In genomic region chr2:196291873-196292800, GRCh38 we compare ENCODE assay signal across 9 cellular contexts.
DNase-seq lines count a peak whose midpoint lies in the region; ATAC-seq and TF ChIP-seq lines count a peak whose summit lies in the region.
"Had no signal": no experiment of that assay in that cellular context is flagged by ENCODE, and none has a peak within 500 bp of the region (broad histone marks: within the 10 kb centered on the region; RNA-seq: fewer than 3 reads in every experiment).

No MANE protein-coding gene starts in this region.

- in situ Hi-C loops in Caki2 (cut with HindIII; ENCODE audit: low pct_unique_long_range_greater_than_20kb, low sequenced_read_pairs) = loop anchor here (10.0 kb wide), 1 partner anchor 217 kb away; no protein-coding TSS in a partner anchor

- H3K4me2 ChIP-seq in PC-9 = peak overlapping the region; percentile 87

- H3K9me2 ChIP-seq in PC-9 (ENCODE audit: insufficient read depth) = no peaks in the 10 kb centered on the region

- H3K36me3 ChIP-seq in PC-9 (ENCODE audit: low read depth) = no peaks in the 10 kb centered on the region

- intact Hi-C loops in PC-9 (cut with micrococcal nuclease; ENCODE audit: unreplicated experiment) = loop anchor here (1.0 to 5.0 kb wide), 7 partner anchors 24 to 770 kb away; partner anchors contain the start of gene STK17B

- DNase-seq in Caki2 (ENCODE audit: low read depth) (peak; percentile 66), PC-9 (peak; percentile 89 to 98), iris pigment epithelial cell (ENCODE audit: low read depth) (peak; percentile 55), NCI-H1417 treated with DMSO at 0.1 percent for 48 hours (lab: John Stamatoyannopoulos, UW) (no peak), ecto neural progenitor cell (ENCODE audit: low spot score) (no peak)
- no peak for DNase-seq in stimulated activated CD4-positive, alpha-beta T cell treated with anti-CD3 and anti-CD28 coated beads, Interleukin-1b, Interleukin-23, amount 100 ng/mL, for 48 hours
- DNase-seq: activated naive CD4-positive, alpha-beta T cell had no signal

- no peaks in the 10 kb centered on the region for H3K9me3 ChIP-seq in PC-9 (ENCODE audit: insufficient read depth, low read depth)

- ATAC-seq in GM21737 (IDR thresholded peaks at IDR 0.05; ENCODE audit: unreplicated experiment) (peak; percentile 47), GM19035 (IDR thresholded peaks at IDR 0.05; ENCODE audit: unreplicated experiment) (no peak)

- TSS peak; percentile 92 for BruUV-seq in PC-9 (replicated peaks; lab: Mats Ljungman, UMichigan)

- no peaks in the 10 kb centered on the region for H3K79me2 ChIP-seq in PC-9 (ENCODE audit: low read depth)

- CTCF ChIA-PET in PC-9 (lab: Charles Lee) = interaction anchor here (0.5 to 1.1 kb wide), 2 partner anchors 14 to 179 kb away, joined by 3 to 4 read pairs; no protein-coding TSS in a partner anchor

- peak overlapping the region; percentile 100 for H3K27ac ChIP-seq in PC-9

- no peak for TF ChIP-seq CTCF in PC-9 (conservative IDR thresholded peaks at IDR 0.05)

- no peaks in the 10 kb centered on the region for H4K20me1 ChIP-seq in PC-9 (ENCODE audit: insufficient read depth)

- H3F3A ChIP-seq in PC-9 (ENCODE audit: insufficient read depth, low read depth) = peaks cover 42% of the 10 kb centered on the region

- no peaks in the 10 kb centered on the region for H3K27me3 ChIP-seq in PC-9 (ENCODE audit: insufficient read depth, low read depth)

- H2AFZ ChIP-seq in PC-9 = peak overlapping the region; percentile 18; the same call in 1 of the 2 replicates

- POLR2A ChIA-PET in PC-9 (lab: Charles Lee; ENCODE audit: unreplicated experiment) = interaction anchor here (0.6 to 0.8 kb wide), 3 partner anchors 39 to 728 kb away, joined by 5 to 8 read pairs (median 6); partner anchors contain the start of gene STK17B

- H3K4me1 ChIP-seq in PC-9 (replicated peaks; ENCODE audit: insufficient read depth) = peaks cover 58% of the 10 kb centered on the region

- H3K4me3 ChIP-seq in PC-9 = peak overlapping the region; percentile 45; the same call in 1 of the 2 replicates

Comparison
In these comparisons a context has a peak if more than half of its experiments do, and no peak if none do; other contexts are left out.
1. DNase-seq: peak in Caki2 (single experiment), PC-9 (2 of 2) and iris pigment epithelial cell (single experiment); none in NCI-H1417 treated with DMSO at 0.1 percent for 48 hours (single experiment), ecto neural progenitor cell (single experiment) and stimulated activated CD4-positive, alpha-beta T cell treated with anti-CD3 and anti-CD28 coated beads, Interleukin-1b, Interleukin-23, amount 100 ng/mL, for 48 hours (single experiment).